ENCODE assay signal across 1 cellular context in genomic region chr10:125148576-125148975, GRCh38.
TF ChIP-seq lines count a peak whose summit lies in the region.

No MANE protein-coding gene starts in this region.

TF ChIP-seq in SK-N-SH, 30 proteins besides CTCF, POLR2A, EP300 and RAD21 (continued from another document):
- TF ChIP-seq ZBTB33 (IDR thresholded peaks at IDR 0.05; ENCODE audit: borderline replicate concordance, low read depth) (no peak), CHD2 (IDR thresholded peaks at IDR 0.05; ENCODE audit: low read length, partially characterized antibody) (no peak), ELF1 (IDR thresholded peaks at IDR 0.05) (no peak), USF1 (IDR thresholded peaks at IDR 0.05; ENCODE audit: borderline replicate concordance, low read depth) (no peak), PBX3 (IDR thresholded peaks at IDR 0.05) (no peak), FOSL2 (IDR thresholded peaks at IDR 0.05; ENCODE audit: borderline replicate concordance, low read depth) (no peak)
